ENCODE assay signal across 10 cellular contexts in the genomic region with DNA sequence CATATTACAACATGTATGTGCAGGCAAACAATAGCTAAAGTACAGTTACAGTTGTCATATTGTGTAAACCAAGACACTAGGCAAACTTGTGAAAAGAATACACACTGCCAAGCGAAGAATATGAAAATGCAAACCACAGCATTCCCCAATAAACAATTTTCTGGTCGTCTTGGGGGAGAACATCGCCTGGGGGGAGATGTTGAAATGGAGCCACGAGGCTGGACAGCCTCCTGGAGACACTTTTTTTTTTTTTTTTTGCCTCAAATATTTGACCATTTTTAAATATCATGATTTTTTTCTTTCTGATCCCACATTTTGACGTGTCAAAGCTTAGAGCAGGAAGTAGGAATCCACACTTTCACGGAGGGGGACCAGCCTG. TPM values are rescaled to one million over a fixed set of nuclear protein-coding genes. Genes with fewer than 3 reads are reported as not detected.
DNase-seq lines count a peak whose midpoint lies in the region; ATAC-seq and TF ChIP-seq lines count a peak whose summit lies in the region.
"Had no signal": no experiment of that assay in that cellular context is flagged by ENCODE, and none has a peak within 500 bp of the region (broad histone marks: within the 10 kb centered on the region; RNA-seq: fewer than 3 reads in every experiment).

No MANE protein-coding gene starts in this region.

- H2BK12ac ChIP-seq in mesenchymal stem cell (ENCODE audit: low read length in 2 of 2), result peak overlapping the region in 1 of 2 experiments; percentile 4

- no peak overlapping the region for H2AK5ac ChIP-seq in mesenchymal stem cell (ENCODE audit: low read length, severe bottlenecking)

- H3F3A ChIP-seq in SK-N-SH (replicated peaks; ENCODE audit: insufficient read depth), result no peaks in the 10 kb centered on the region

- intact Hi-C loops in CD14-positive monocyte (cut with micrococcal nuclease), result no loop called here
- intact Hi-C loops in activated T-helper 2 cell treated with anti-CD3 and anti-CD28 coated beads, Interferon-gamma antibody, Interleukin-2, Interleukin-4, amounts not matched to agents 10 μg/mL and 5 μg/mL and 100 μg/mL, durations not matched to agents 14 hours and 24 hours and 36 hours (cut with micrococcal nuclease), result loop anchor here (1.0 to 5.0 kb wide), 2 partner anchors 21 to 50 kb away; a partner anchor contains a TSS

- peak; percentile 3 for ATAC-seq in GM21786 (IDR thresholded peaks at IDR 0.05; ENCODE audit: unreplicated experiment)
- no peak for ATAC-seq in HG03565 (IDR thresholded peaks at IDR 0.05; ENCODE audit: unreplicated experiment)
- ATAC-seq in upper lobe of left lung (ENCODE audit: low FRiP score in 2 of 2), result no peak
- no peak for ATAC-seq in GM19452 (IDR thresholded peaks at IDR 0.05; ENCODE audit: unreplicated experiment)

- H3K4me3 Mint-ChIP-seq in CD14-positive monocyte, result peak overlapping the region; percentile 32 to 72
- H3K4me3 Mint-ChIP-seq in activated T-helper 2 cell treated with anti-CD3 and anti-CD28 coated beads, Interferon-gamma antibody, Interleukin-2, Interleukin-4, amounts not matched to agents 10 μg/mL and 5 μg/mL and 100 μg/mL, durations not matched to agents 14 hours and 24 hours and 36 hours (ENCODE audit: low read depth), result peak overlapping the region; percentile 45

- H3K27ac ChIP-seq in mesenchymal stem cell (ENCODE audit: low read length, poor library complexity, severe bottlenecking), result no peak overlapping the region
- H3K27ac ChIP-seq in upper lobe of left lung, result no peak overlapping the region
- no peak overlapping the region for H3K27ac ChIP-seq in SK-N-SH (ENCODE audit: low read depth in 2 of 2, low read length in 1 of 2)

- H3K9ac ChIP-seq in mesenchymal stem cell (ENCODE audit: low read length) (no peak overlapping the region), SK-N-SH (no peak overlapping the region)

- H3K36me3 Mint-ChIP-seq in CD14-positive monocyte, result no peaks in the 10 kb centered on the region
- no peaks in the 10 kb centered on the region for H3K36me3 Mint-ChIP-seq in activated T-helper 2 cell treated with anti-CD3 and anti-CD28 coated beads, Interferon-gamma antibody, Interleukin-2, Interleukin-4, amounts not matched to agents 10 μg/mL and 5 μg/mL and 100 μg/mL, durations not matched to agents 14 hours and 24 hours and 36 hours (ENCODE audit: low read depth)

- CTCF ChIA-PET in SK-N-SH (lab: Yijun Ruan, JAX), result interaction anchor here (2.6 kb wide), 1 partner anchor 11 kb away, joined by 14 read pairs; no protein-coding TSS in a partner anchor

- H3K18ac ChIP-seq in mesenchymal stem cell (ENCODE audit: low read depth in 1 of 2, low read length in 2 of 2), result peak overlapping the region in 1 of 2 experiments; percentile 46

- no peak overlapping the region for H2BK120ac ChIP-seq in mesenchymal stem cell (ENCODE audit: low read depth, low read length)

- TF ChIP-seq POLR2A in upper lobe of left lung (IDR thresholded peaks at IDR 0.05), result no peak

- H3K4ac ChIP-seq in mesenchymal stem cell (ENCODE audit: low read depth in 1 of 2, low read length in 2 of 2), result no peak overlapping the region

- no peak for TF ChIP-seq RAD21 in SK-N-SH (IDR thresholded peaks at IDR 0.05; ENCODE audit: low read length)

- H3K79me2 ChIP-seq in SK-N-SH (ENCODE audit: insufficient read depth), result no peaks in the 10 kb centered on the region

- no peak overlapping the region for H3K14ac ChIP-seq in mesenchymal stem cell (ENCODE audit: low read length in 2 of 2)

- no peak for TF ChIP-seq EP300 in upper lobe of left lung (IDR thresholded peaks at IDR 0.05)
- TF ChIP-seq EP300 in SK-N-SH (IDR thresholded peaks at IDR 0.05; ENCODE audit: borderline replicate concordance in 1 of 2, low read depth in 1 of 2, low read length in 1 of 2), result no peak

- H3K36me3 ChIP-seq in mesenchymal stem cell (ENCODE audit: control insufficient read depth in 1 of 2, insufficient read depth in 2 of 2, low read depth in 1 of 2, low read length in 2 of 2) (no peaks in the 10 kb centered on the region), upper lobe of left lung (no peaks in the 10 kb centered on the region), SK-N-SH (replicated peaks in 1 of 2; ENCODE audit: control insufficient read depth in 1 of 2, insufficient read depth in 2 of 2, low read length in 1 of 2) (no peaks in the 10 kb centered on the region)
- H3K36me3 ChIP-seq: transverse colon had no signal

- no peak overlapping the region for H4K91ac ChIP-seq in mesenchymal stem cell (ENCODE audit: low read length)

- H3K4me1 ChIP-seq in mesenchymal stem cell (ENCODE audit: control insufficient read depth, insufficient read depth, low read depth, low read length) (peaks cover 7% of the 10 kb centered on the region), upper lobe of left lung (peaks cover 0 to 7% (median 0%) of the 10 kb centered on the region in 4 donors), SK-N-SH (ENCODE audit: control insufficient read depth in 1 of 2, insufficient read depth in 2 of 2, low read depth in 1 of 2, low read length in 1 of 2) (no peaks in the 10 kb centered on the region)

- no peak overlapping the region for H2BK15ac ChIP-seq in mesenchymal stem cell (ENCODE audit: low read depth, poor library complexity, severe bottlenecking)

- H2AFZ ChIP-seq in mesenchymal stem cell (ENCODE audit: low read depth, low read length) (peak overlapping the region; percentile 43), SK-N-SH (ENCODE audit: low read depth) (no peak overlapping the region)

- DNase-seq in CD14-positive monocyte (ENCODE audit: low spot score) (no peak), mesenchymal stem cell (no peak), upper lobe of left lung (no peak), SK-N-SH (no peak)
- DNase-seq in activated T-helper 2 cell treated with anti-CD3 and anti-CD28 coated beads, Interferon-gamma antibody, Interleukin-2, Interleukin-4, amounts not matched to agents 10 μg/mL and 5 μg/mL and 100 μg/mL, durations not matched to agents 14 hours and 24 hours and 36 hours (ENCODE audit: low spot score), result no peak
- DNase-seq: NCI-H510A treated with DMSO at 0.1 percent for 48 hours had no signal

- H3K4me2 ChIP-seq in mesenchymal stem cell (ENCODE audit: low read length, poor library complexity, severe bottlenecking) (peak overlapping the region; percentile 67), SK-N-SH (no peak overlapping the region)

- no peak for TF ChIP-seq CTCF in CD14-positive monocyte (IDR thresholded peaks at IDR 0.05)
- no peak for TF ChIP-seq CTCF in upper lobe of left lung (IDR thresholded peaks at IDR 0.05)
- TF ChIP-seq CTCF in SK-N-SH (IDR thresholded peaks at IDR 0.05), result no peak

- no peaks in the 10 kb centered on the region for H3K9me3 ChIP-seq in mesenchymal stem cell (ENCODE audit: control insufficient read depth, low read length)
- H3K9me3 ChIP-seq in upper lobe of left lung, result no peaks in the 10 kb centered on the region
- H3K9me3 ChIP-seq in SK-N-SH, result peaks cover 6% of the 10 kb centered on the region; the same call in 1 of the 2 replicates
- H3K9me3 ChIP-seq: transverse colon had no signal

- peak overlapping the region; percentile 87 for H4K8ac ChIP-seq in mesenchymal stem cell (ENCODE audit: low read length)

- H3K4me1 Mint-ChIP-seq in CD14-positive monocyte, result peaks cover 3% of the 10 kb centered on the region
- H3K4me1 Mint-ChIP-seq in activated T-helper 2 cell treated with anti-CD3 and anti-CD28 coated beads, Interferon-gamma antibody, Interleukin-2, Interleukin-4, amounts not matched to agents 10 μg/mL and 5 μg/mL and 100 μg/mL, durations not matched to agents 14 hours and 24 hours and 36 hours (ENCODE audit: low read depth), result peaks cover 15% of the 10 kb centered on the region

- no peak overlapping the region for H3K23ac ChIP-seq in mesenchymal stem cell (ENCODE audit: low read length in 2 of 2)

- no peaks in the 10 kb centered on the region for H4K20me1 ChIP-seq in SK-N-SH (ENCODE audit: insufficient read depth)

- peak overlapping the region in 1 of 7 donors; percentile 8 for H3K27ac Mint-ChIP-seq in CD14-positive monocyte
- H3K27ac Mint-ChIP-seq in activated T-helper 2 cell treated with anti-CD3 and anti-CD28 coated beads, Interferon-gamma antibody, Interleukin-2, Interleukin-4, amounts not matched to agents 10 μg/mL and 5 μg/mL and 100 μg/mL, durations not matched to agents 14 hours and 24 hours and 36 hours, result peak overlapping the region; percentile 81

- peaks cover 43 to 51% (median 43%) of the 10 kb centered on the region in 3 donors for H3K27me3 Mint-ChIP-seq in CD14-positive monocyte (ENCODE audit: low read depth in 3 of 3)
- H3K27me3 Mint-ChIP-seq in activated T-helper 2 cell treated with anti-CD3 and anti-CD28 coated beads, Interferon-gamma antibody, Interleukin-2, Interleukin-4, amounts not matched to agents 10 μg/mL and 5 μg/mL and 100 μg/mL, durations not matched to agents 14 hours and 24 hours and 36 hours (ENCODE audit: low read depth), result peaks cover 34% of the 10 kb centered on the region

- no peaks in the 10 kb centered on the region for H3K79me1 ChIP-seq in mesenchymal stem cell (replicated peaks; ENCODE audit: low read length, poor library complexity, severe bottlenecking)

- H3K9me3 Mint-ChIP-seq in CD14-positive monocyte, result peaks cover 0 to 6% (median 2%) of the 10 kb centered on the region in 7 donors
- peaks cover 11% of the 10 kb centered on the region for H3K9me3 Mint-ChIP-seq in activated T-helper 2 cell treated with anti-CD3 and anti-CD28 coated beads, Interferon-gamma antibody, Interleukin-2, Interleukin-4, amounts not matched to agents 10 μg/mL and 5 μg/mL and 100 μg/mL, durations not matched to agents 14 hours and 24 hours and 36 hours

- WGBS in mesenchymal stem cell, result 26% methylated on average over 3 of the region's 6 CpGs
- WGBS in upper lobe of left lung, 2 donors, result 62 to 65% methylated on average over 6 of the region's 6 CpGs
- 45% methylated on average over 6 of the region's 6 CpGs for WGBS in SK-N-SH (ENCODE audit: low lambda C conversion rate)

- no peaks in the 10 kb centered on the region for H3K9me2 ChIP-seq in SK-N-SH

- H3K4me3 ChIP-seq in mesenchymal stem cell (ENCODE audit: insufficient read depth in 1 of 2, low read depth in 1 of 2, low read length in 2 of 2), result peak overlapping the region; percentile 52 to 57
- H3K4me3 ChIP-seq in upper lobe of left lung, result peak overlapping the region in 2 of 4 donors; percentile 0 to 34
- H3K4me3 ChIP-seq in SK-N-SH (ENCODE audit: low read depth in 2 of 2, low read length in 1 of 2), result no peak overlapping the region
- H3K4me3 ChIP-seq: transverse colon had no signal

- POLR2A ChIA-PET in SK-N-SH (lab: Yijun Ruan, JAX), result no interaction called here

- H3K27me3 ChIP-seq in mesenchymal stem cell (ENCODE audit: control insufficient read depth in 1 of 2, insufficient read depth in 1 of 2, low read length in 2 of 2) (peaks cover 0 to 5% of the 10 kb centered on the region in 2 experiments), upper lobe of left lung (no peaks in the 10 kb centered on the region), SK-N-SH (ENCODE audit: insufficient read depth) (no peaks in the 10 kb centered on the region)
- H3K27me3 ChIP-seq: transverse colon had no signal

- no peak overlapping the region for H2BK5ac ChIP-seq in mesenchymal stem cell (ENCODE audit: low read depth, low read length, poor library complexity, severe bottlenecking)

RNA-seq across cellular contexts. Expression of a gene that starts 51.7 kb away (rescaled TPM):
- polyA plus RNA-seq in CD14-positive monocyte (not detected), SK-N-SH (2012; rRNA removed) (0.08 and 0.58 TPM in 2 replicates)
- 2.5 and 3.2 TPM in 2 replicates for total RNA-seq in activated T-helper 2 cell treated with anti-CD3 and anti-CD28 coated beads, Interferon-gamma antibody, Interleukin-2, Interleukin-4, amounts not matched to agents 10 μg/mL and 5 μg/mL and 100 μg/mL, durations not matched to agents 14 hours and 24 hours and 36 hours
- 61.2 TPM for polyA plus RNA-seq in mesenchymal stem cell (2013, experiment 1 of 2)
- 64.4 TPM for polyA plus RNA-seq in mesenchymal stem cell (2013, experiment 2 of 2)
- 100 to 1,000 TPM in 1 of 6 donors, 10 to 100 TPM in 5; 15.9 to 183 (median 42.2) TPM for total RNA-seq in upper lobe of left lung
- 0.17 and 0.24 TPM in 2 replicates for polyA plus RNA-seq in SK-N-SH (2012; cell fraction: cytosol; rRNA removed)
- polyA plus RNA-seq in SK-N-SH (2012; cell fraction: nucleus; rRNA removed), result 0.23 and 0.47 TPM in 2 replicates

Comparison
In these comparisons a context has a peak if more than half of its experiments do, and no peak if none do; other contexts are left out.
1. H3K4me3 ChIP-seq: peak in mesenchymal stem cell (2 of 2); none in SK-N-SH (0 of 2).